Comparison of ENCODE assay signal across 7 cellular contexts in the genomic region with DNA sequence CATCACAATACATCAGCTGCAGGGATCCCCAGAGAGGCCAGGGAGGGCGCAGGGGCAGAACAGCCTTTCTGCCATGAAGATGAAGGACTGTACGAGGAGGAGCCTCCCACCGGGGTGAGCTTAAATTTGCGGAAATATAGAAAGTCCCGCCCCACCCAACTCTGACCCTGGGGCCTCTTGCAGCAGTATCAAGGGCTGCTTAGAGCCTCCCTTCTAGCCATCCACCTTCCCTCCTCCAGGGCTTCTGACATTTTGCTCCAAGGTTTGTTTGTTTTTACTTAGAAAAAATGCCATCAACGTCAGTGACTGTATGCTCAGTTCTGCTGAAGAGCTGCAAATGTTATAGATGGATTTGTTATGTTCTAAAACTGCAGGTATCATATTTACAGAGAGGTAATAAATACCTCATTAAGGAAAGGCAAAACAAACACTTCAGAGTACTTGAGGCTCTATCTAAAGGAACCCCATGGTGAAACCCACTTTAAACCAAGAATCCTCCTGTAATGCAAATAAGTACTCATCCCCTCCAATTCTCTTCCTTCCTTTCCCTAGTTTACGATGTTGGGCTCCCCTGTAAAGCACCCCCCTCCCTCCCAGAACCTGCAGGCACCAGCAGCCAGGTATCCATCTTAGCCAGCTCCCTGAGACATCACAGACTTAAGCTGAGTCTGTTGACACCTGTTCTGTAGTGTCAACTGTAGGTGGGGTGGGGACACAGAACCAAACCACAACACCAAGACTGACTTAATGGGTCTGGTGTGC. TPM values are rescaled to one million over a fixed set of nuclear protein-coding genes. Genes with fewer than 3 reads are reported as not detected.
DNase-seq lines count a peak whose midpoint lies in the region; ATAC-seq and TF ChIP-seq lines count a peak whose summit lies in the region.

No MANE protein-coding gene starts in this region.

- H3K23ac ChIP-seq in trophoblast cell (ENCODE audit: low read length), result no peak overlapping the region

- no peak overlapping the region for H2AFZ ChIP-seq in trophoblast cell (ENCODE audit: insufficient read depth, low read length, poor library complexity)

- peak overlapping the region; percentile 69 for H3K27ac Mint-ChIP-seq in activated CD4-positive, alpha-beta T cell treated with anti-CD3 and anti-CD28 coated beads, Interleukin-2, amount 10 ng/mL, durations not matched to agents 24 days and 14 days

- DNase-seq in H7, result peak; percentile 73
- peak; percentile 85 for DNase-seq in NAMALWA (ENCODE audit: low spot score)
- peak; percentile 81 for DNase-seq in activated CD4-positive, alpha-beta T cell treated with anti-CD3 and anti-CD28 coated beads, Interleukin-2, amount 10 ng/mL, durations not matched to agents 24 days and 14 days
- peak; percentile 66 for DNase-seq in lung (ENCODE audit: low spot score)
- DNase-seq in trophoblast cell, result no peak

- no peaks in the 10 kb centered on the region for H3K79me1 ChIP-seq in trophoblast cell (ENCODE audit: low read length)

- H3K4me1 ChIP-seq in lung (ENCODE audit: control insufficient read depth in 2 of 2, insufficient read depth in 2 of 2, low read length in 2 of 2) (peaks cover 8 to 14% of the 10 kb centered on the region in 2 donors), trophoblast cell (ENCODE audit: control insufficient read depth in 1 of 2, insufficient read depth in 2 of 2, low read length in 2 of 2) (peaks cover 0 to 2% of the 10 kb centered on the region in 2 experiments)

- H3K79me2 ChIP-seq in trophoblast cell (ENCODE audit: control insufficient read depth, insufficient read depth, low read length, poor library complexity), result no peaks in the 10 kb centered on the region

- peaks cover 72% of the 10 kb centered on the region for H3K4me1 Mint-ChIP-seq in activated CD4-positive, alpha-beta T cell treated with anti-CD3 and anti-CD28 coated beads, Interleukin-2, amount 10 ng/mL, durations not matched to agents 24 days and 14 days

- H3K27ac ChIP-seq in lung (ENCODE audit: low read depth in 1 of 2, low read length in 1 of 2) (peak overlapping the region in 1 of 2 donors; percentile 59), trophoblast cell (ENCODE audit: low read depth, low read length) (no peak overlapping the region)

- H4K91ac ChIP-seq in trophoblast cell (ENCODE audit: low read depth, low read length), result no peak overlapping the region

- ATAC-seq in GM18858 (IDR thresholded peaks at IDR 0.05; ENCODE audit: unreplicated experiment) (peak; percentile 43), lung (ENCODE audit: insufficient read depth, low FRiP score) (peak; percentile 65), HG02970 (IDR thresholded peaks at IDR 0.05; ENCODE audit: low FRiP score, unreplicated experiment) (no peak)

- no peak overlapping the region for H3K4me2 ChIP-seq in trophoblast cell (ENCODE audit: low read length)

- no peak overlapping the region for H2AK5ac ChIP-seq in trophoblast cell (ENCODE audit: low read length)

- no peak overlapping the region for H2BK12ac ChIP-seq in trophoblast cell (ENCODE audit: low read length)

- H4K8ac ChIP-seq in trophoblast cell (ENCODE audit: low read depth, low read length), result no peak overlapping the region

- H3K9me3 Mint-ChIP-seq in activated CD4-positive, alpha-beta T cell treated with anti-CD3 and anti-CD28 coated beads, Interleukin-2, amount 10 ng/mL, durations not matched to agents 24 days and 14 days, result no peaks in the 10 kb centered on the region

- H2BK120ac ChIP-seq in trophoblast cell (ENCODE audit: insufficient read depth, low read length, poor library complexity), result no peak overlapping the region

- H3K4me3 Mint-ChIP-seq in activated CD4-positive, alpha-beta T cell treated with anti-CD3 and anti-CD28 coated beads, Interleukin-2, amount 10 ng/mL, durations not matched to agents 24 days and 14 days, result peak overlapping the region; percentile 69

- H4K12ac ChIP-seq in trophoblast cell (ENCODE audit: low read depth, low read length), result no peak overlapping the region

- H3K9me3 ChIP-seq in lung (ENCODE audit: control insufficient read depth in 2 of 2, insufficient read depth in 1 of 2, low read length in 1 of 2) (no peaks in the 10 kb centered on the region), trophoblast cell (ENCODE audit: insufficient read depth, low read depth, low read length) (no peaks in the 10 kb centered on the region)

- H3K4ac ChIP-seq in trophoblast cell (ENCODE audit: low read depth, low read length), result no peak overlapping the region

- H3K9ac ChIP-seq in trophoblast cell (ENCODE audit: low read length), result no peak overlapping the region

- no peak for TF ChIP-seq CTCF in lung (IDR thresholded peaks at IDR 0.05; ENCODE audit: control extremely low read depth, extremely low read depth)

- H3K4me3 ChIP-seq in H7 (ENCODE audit: insufficient read depth, low read depth, low read length) (no peak overlapping the region), lung (no peak overlapping the region), trophoblast cell (ENCODE audit: low read depth, low read length) (no peak overlapping the region)

- H3K36me3 ChIP-seq in H7 (replicated peaks; ENCODE audit: control insufficient read depth, insufficient read depth, low read length), result no peaks in the 10 kb centered on the region
- no peaks in the 10 kb centered on the region for H3K36me3 ChIP-seq in lung (ENCODE audit: control insufficient read depth in 2 of 2, insufficient read depth in 2 of 2, low read length in 2 of 2)
- H3K36me3 ChIP-seq in trophoblast cell (ENCODE audit: control insufficient read depth in 1 of 2, insufficient read depth in 2 of 2, low read length in 2 of 2), result no peaks in the 10 kb centered on the region

- no peak overlapping the region for H3K18ac ChIP-seq in trophoblast cell (ENCODE audit: low read length)

- intact Hi-C loops in activated CD4-positive, alpha-beta T cell treated with anti-CD3 and anti-CD28 coated beads, Interleukin-2, amount 10 ng/mL, durations not matched to agents 24 days and 14 days (cut with micrococcal nuclease), result loop anchor here (2.0 to 5.0 kb wide), 2 partner anchors 26 to 91 kb away; no protein-coding TSS in a partner anchor

- no peak overlapping the region for H2BK5ac ChIP-seq in trophoblast cell (ENCODE audit: low read depth, low read length, poor library complexity)

- no peaks in the 10 kb centered on the region for H3K27me3 Mint-ChIP-seq in activated CD4-positive, alpha-beta T cell treated with anti-CD3 and anti-CD28 coated beads, Interleukin-2, amount 10 ng/mL, durations not matched to agents 24 days and 14 days

- H3K14ac ChIP-seq in trophoblast cell (ENCODE audit: low read length), result no peak overlapping the region

- H3K36me3 Mint-ChIP-seq in activated CD4-positive, alpha-beta T cell treated with anti-CD3 and anti-CD28 coated beads, Interleukin-2, amount 10 ng/mL, durations not matched to agents 24 days and 14 days (ENCODE audit: low read depth), result peaks cover 65% of the 10 kb centered on the region

- WGBS in lung, 2 donors, result 21 to 36% methylated on average over 7 of the region's 7 CpGs
- no CpG with 5 or more reads among the region's 7 CpGs for WGBS in trophoblast cell (ENCODE audit: extremely low coverage, insufficient coverage, insufficient read length)

- peaks cover 5% of the 10 kb centered on the region; the same call in 1 of the 2 replicates for H3K27me3 ChIP-seq in H7 (ENCODE audit: control insufficient read depth, insufficient read depth, low read length)
- H3K27me3 ChIP-seq in lung (ENCODE audit: control insufficient read depth, insufficient read depth), result no peaks in the 10 kb centered on the region
- H3K27me3 ChIP-seq in trophoblast cell (ENCODE audit: insufficient read depth, low read length), result no peaks in the 10 kb centered on the region

RNA-seq across cellular contexts. Expression of gene RFTN1, which starts 30.5 kb away (rescaled TPM):
- total RNA-seq in H7 (2014; rRNA removed; shearing (Covaris generic)), result 0.81 and 0.90 TPM in 2 replicates
- total RNA-seq in activated CD4-positive, alpha-beta T cell treated with anti-CD3 and anti-CD28 coated beads, Interleukin-2, amount 10 ng/mL, durations not matched to agents 24 days and 14 days, result 90.6 and 92.4 TPM in 2 replicates
- total RNA-seq in lung, result 10 to 100 TPM; 50.8 to 82.5 TPM
- 10 to 100 TPM; 33.8 to 55.9 TPM for polyA plus RNA-seq in lung
- 5.4 and 5.8 TPM in 2 replicates for polyA plus RNA-seq in trophoblast cell (2013)

Comparison
In these comparisons a context has a peak if more than half of its experiments do, and no peak if none do; other contexts are left out.
1. DNase-seq: peak in H7 (single experiment), NAMALWA (single experiment), activated CD4-positive, alpha-beta T cell treated with anti-CD3 and anti-CD28 coated beads, Interleukin-2, amount 10 ng/mL, durations not matched to agents 24 days and 14 days (single experiment) and lung (single experiment); none in trophoblast cell (0 of 2).
2. RNA of gene RFTN1, which starts 30.5 kb away (total RNA-seq): 90.6 to 92.4 TPM in activated CD4-positive, alpha-beta T cell treated with anti-CD3 and anti-CD28 coated beads, Interleukin-2, amount 10 ng/mL, durations not matched to agents 24 days and 14 days and 50.8 to 82.5 TPM in lung; 0.81 to 0.90 TPM in H7; every median in the first group is over 10 times any median in the second.